ENCODE assay signal across 8 cellular contexts in the genomic region with DNA sequence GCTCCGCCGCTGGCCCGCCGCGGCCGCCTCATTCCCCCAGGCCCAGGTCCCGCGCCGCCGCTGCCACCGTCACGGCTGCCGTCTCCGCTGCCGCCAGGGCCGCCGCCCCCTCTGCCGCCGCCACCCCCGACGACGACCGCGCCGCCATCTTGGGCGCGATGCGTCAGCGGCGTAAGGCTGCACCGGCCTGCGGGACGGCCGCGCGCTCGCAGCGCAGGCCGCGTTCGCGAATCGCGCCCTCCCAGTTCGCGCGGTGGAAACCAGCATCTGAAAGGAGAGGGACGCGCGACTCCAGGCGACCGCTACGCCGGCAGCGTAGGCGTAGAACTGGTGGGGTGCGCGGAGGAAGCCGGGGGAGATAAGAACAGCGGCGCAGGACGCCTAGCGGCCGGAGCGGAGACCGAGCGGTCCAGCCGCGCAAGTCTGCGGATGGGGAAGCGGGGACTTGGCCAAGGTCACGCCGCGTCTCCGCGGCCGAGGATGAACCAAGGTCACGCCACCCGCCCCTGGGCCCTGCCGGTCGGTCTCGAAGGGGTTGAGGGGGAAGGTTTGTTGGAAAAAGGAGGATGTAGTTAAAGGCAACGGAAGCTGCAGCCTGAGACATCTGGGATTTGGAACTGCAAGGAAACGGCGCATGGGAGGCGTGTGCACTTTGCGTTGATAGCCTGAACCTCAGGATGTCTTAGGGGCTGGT. TPM values are rescaled to one million over a fixed set of nuclear protein-coding genes. Genes with fewer than 3 reads are reported as not detected.
A peak's percentile ranks its signal among the peaks of the same experiment; 100 is the strongest.
DNase-seq lines count a peak whose midpoint lies in the region; ATAC-seq and TF ChIP-seq lines count a peak whose summit lies in the region.

Gene NUDT3, minus strand, starts transcription at position 173 of the 694 bp plus-strand sequence. CDS start 307 bp downstream, outside the sequence.

- peaks cover 21% of the 10 kb centered on the region for H3K4me1 Mint-ChIP-seq in activated CD4-positive, alpha-beta T cell treated with anti-CD3 and anti-CD28 coated beads for 36 hours

- H3K9me3 ChIP-seq in BE2C: no peaks in the 10 kb centered on the region

- peak within 1 kb of the TSS; percentile 95 for H3K27ac Mint-ChIP-seq in activated CD4-positive, alpha-beta T cell treated with anti-CD3 and anti-CD28 coated beads for 36 hours

- H3K9me3 Mint-ChIP-seq in activated CD4-positive, alpha-beta T cell treated with anti-CD3 and anti-CD28 coated beads for 36 hours (ENCODE audit: low read depth): peaks cover 4% of the 10 kb centered on the region

- no peaks in the 10 kb centered on the region for H3K27me3 Mint-ChIP-seq in activated CD4-positive, alpha-beta T cell treated with anti-CD3 and anti-CD28 coated beads for 36 hours

- CTCF ChIA-PET in activated CD4-positive, alpha-beta T cell treated with anti-CD3 and anti-CD28 coated beads for 36 hours (lab: Charles Lee): interaction anchor here (0.7 to 1.1 kb wide), 2 partner anchors 22 to 747 kb away, joined by 3 read pairs; no protein-coding TSS in a partner anchor

- peaks cover 5% of the 10 kb centered on the region for H3K36me3 Mint-ChIP-seq in activated CD4-positive, alpha-beta T cell treated with anti-CD3 and anti-CD28 coated beads for 36 hours (ENCODE audit: low read depth)

- DNase-seq in BE2C: peak; percentile 91
- peak; percentile 89 for DNase-seq in GM19238 (ENCODE audit: insufficient read length, low spot score)
- DNase-seq in NCI-H510A treated with DMSO at 0.1 percent for 48 hours (lab: John Stamatoyannopoulos, UW): peak; percentile 97
- peak; percentile 96 for DNase-seq in activated CD4-positive, alpha-beta T cell treated with anti-CD3 and anti-CD28 coated beads for 36 hours
- peak; percentile 94 for DNase-seq in choroid plexus epithelial cell (ENCODE audit: low read depth)
- peak; percentile 89 to 91 for DNase-seq in stimulated activated CD4-positive, alpha-beta T cell treated with anti-CD3 and anti-CD28 coated beads, Interleukin-1b, Interleukin-23, amount 100 ng/mL, for 4 hours (ENCODE audit: low read depth in 2 of 2)

- peaks cover 4% of the 10 kb centered on the region; the same call in 1 of the 2 replicates for H3K36me3 ChIP-seq in BE2C

- POLR2A ChIA-PET in activated CD4-positive, alpha-beta T cell treated with anti-CD3 and anti-CD28 coated beads for 36 hours (lab: Charles Lee): interaction anchor here (1.1 kb wide), 1 partner anchor 210 kb away, joined by 3 read pairs; no protein-coding TSS in a partner anchor

- no peak within 1 kb of the TSS for H3K4me3 Mint-ChIP-seq in activated CD4-positive, alpha-beta T cell treated with anti-CD3 and anti-CD28 coated beads for 36 hours

- H3K4me3 ChIP-seq in BE2C (ENCODE audit: low read depth, low read length): peak within 1 kb of the TSS; percentile 94
- H3K4me3 ChIP-seq in choroid plexus epithelial cell (ENCODE audit: low read depth, low read length): peak within 1 kb of the TSS; percentile 85

- H3K4me1 ChIP-seq in BE2C: 0 out of 2 replicates have a peak, but pooled peaks cover 3% of the 10 kb centered on the region

- H3K27me3 ChIP-seq in BE2C: no peaks in the 10 kb centered on the region
- H3K27me3 ChIP-seq in layer of hippocampus (ENCODE audit: control insufficient read depth, insufficient read depth, low read length): no peaks in the 10 kb centered on the region

- peak; percentile 74 for TF ChIP-seq CTCF in BE2C (IDR thresholded peaks at IDR 0.05; ENCODE audit: low read depth, low read length)
- TF ChIP-seq CTCF in choroid plexus epithelial cell (conservative IDR thresholded peaks at IDR 0.05; ENCODE audit: low read depth, low read length): peak; percentile 85

- peak within 1 kb of the TSS; percentile 86 for H3K27ac ChIP-seq in layer of hippocampus (ENCODE audit: low read depth, low read length)

- intact Hi-C loops in activated CD4-positive, alpha-beta T cell treated with anti-CD3 and anti-CD28 coated beads for 36 hours (cut with DNase I, micrococcal nuclease): loop anchor here (1.0 to 2.0 kb wide), 14 partner anchors 32 to 982 kb away; partner anchors contain the start of genes HMGA1 (in 2 of the 2), SMIM29 (in 2 of the 2), ANKS1A (in 1 of the 2) and BLTP3A (in 1 of the 2)

- peak; percentile 86 for ATAC-seq in HG03442 (IDR thresholded peaks at IDR 0.05; ENCODE audit: unreplicated experiment)
- peak; percentile 92 for ATAC-seq in activated CD4-positive, alpha-beta T cell treated with anti-CD3 and anti-CD28 coated beads for 36 hours

RNA-seq across cellular contexts. Expression of gene NUDT3, which starts in this region (rescaled TPM):
- 21.1 TPM for polyA plus RNA-seq in BE2C (2012; ENCODE audit: insufficient read depth, insufficient read length, low read depth)
- 10 to 100 TPM; 13.3 to 13.6 TPM for total RNA-seq in activated CD4-positive, alpha-beta T cell treated with anti-CD3 and anti-CD28 coated beads for 36 hours

Comparison
In these comparisons a context has a peak if more than half of its experiments do, and no peak if none do; other contexts are left out.
1. Peak in every context shown above with its lines: DNase-seq, ATAC-seq, H3K4me3 ChIP-seq and H3K27ac ChIP-seq.